In genomic region chr10:72335394-72336258, GRCh38 we compare ENCODE assay signal across 8 cellular contexts. TPM values are rescaled to one million over a fixed set of nuclear protein-coding genes. Genes with fewer than 3 reads are reported as not detected.
A peak's percentile ranks its signal among the peaks of the same experiment; 100 is the strongest.
DNase-seq lines count a peak whose midpoint lies in the region; ATAC-seq and TF ChIP-seq lines count a peak whose summit lies in the region.

No MANE protein-coding gene starts in this region.

- peaks cover 70% of the 10 kb centered on the region for H3K4me1 Mint-ChIP-seq in Calu3 (ENCODE audit: low read depth, unreplicated experiment)

- WGBS in right cardiac atrium, result 39% methylated on average over 20 of the region's 20 CpGs

- peaks cover 41% of the 10 kb centered on the region for H3K4me1 ChIP-seq in right cardiac atrium (ENCODE audit: control insufficient read depth, insufficient read depth, low read length)

- CTCF ChIA-PET in Calu3 (lab: Charles Lee), result interaction anchor here (0.7 to 2.1 kb wide), 6 partner anchors 27 to 287 kb away, joined by 3 to 12 read pairs (median 4); partner anchors contain the start of gene DDIT4

- H3K27ac Mint-ChIP-seq in Calu3 (ENCODE audit: unreplicated experiment), result peak overlapping the region; percentile 91

- H3K27me3 Mint-ChIP-seq in Calu3 (ENCODE audit: unreplicated experiment), result no peaks in the 10 kb centered on the region

- peaks cover 91% of the 10 kb centered on the region for H3K36me3 Mint-ChIP-seq in Calu3 (ENCODE audit: insufficient read depth, unreplicated experiment)

- no peaks in the 10 kb centered on the region for H3K27me3 ChIP-seq in right cardiac atrium (ENCODE audit: control insufficient read depth, insufficient read depth)

- H3K9me3 ChIP-seq in right cardiac atrium (ENCODE audit: control insufficient read depth, low read length), result no peaks in the 10 kb centered on the region

- peak overlapping the region; percentile 38 for H3K4me3 Mint-ChIP-seq in Calu3 (ENCODE audit: low read depth, unreplicated experiment)

- H3K4me3 ChIP-seq in right cardiac atrium (ENCODE audit: low read length), result no peak overlapping the region

- TF ChIP-seq CTCF in Calu3 (IDR thresholded peaks at IDR 0.05; ENCODE audit: unreplicated experiment), result peak; percentile 4

- no TSS peak for BruUV-seq in Calu3 (replicated peaks; lab: Mats Ljungman, UMichigan)

- peak; percentile 33 for ATAC-seq in GM21381 (IDR thresholded peaks at IDR 0.05; ENCODE audit: unreplicated experiment)
- peak; percentile 54 to 55 for ATAC-seq in right cardiac atrium
- ATAC-seq in stimulated activated naive CD8-positive, alpha-beta T cell treated with anti-CD3 and anti-CD28 coated beads, Interleukin-15, Interleukin-2, amounts not matched to agents 100 U/mL and 50 U/mL, for 24 hours, result peak; percentile 14

- peak overlapping the region; percentile 92 for H3K27ac ChIP-seq in right cardiac atrium (ENCODE audit: low read length)

- intact Hi-C loops in Calu3 (cut with micrococcal nuclease; ENCODE audit: unreplicated experiment), result loop anchor here (2.0 to 10.0 kb wide), 6 partner anchors 91 to 438 kb away; no protein-coding TSS in a partner anchor
- intact Hi-C loops in right cardiac atrium (cut with DNase I), result loop anchor here (5.0 to 10.0 kb wide), 8 partner anchors 61 to 371 kb away; partner anchors contain the start of genes ANAPC16 (in 1 of the 4), ASCC1 (in 1 of the 4), CHST3 (in 1 of the 4) and DDIT4 (in 1 of the 4)

- DNase-seq in Calu3 (peak; percentile 57), HT1080 (ENCODE audit: low read depth) (peak; percentile 66), right cardiac atrium (peak; percentile 81 to 91 (median 89)), NCI-H2227 (lab: John Stamatoyannopoulos, UW; ENCODE audit: unreplicated experiment) (no peak), cerebellar nuclear complex (lab: John Stamatoyannopoulos, UW) (no peak)
- peak; percentile 42 for DNase-seq in activated effector memory CD4-positive, alpha-beta T cell treated with Interleukin-2 at 50 U/mL for 16 hours
- DNase-seq in stimulated activated naive CD8-positive, alpha-beta T cell treated with anti-CD3 and anti-CD28 coated beads, Interleukin-15, Interleukin-2, amounts not matched to agents 100 U/mL and 50 U/mL, for 24 hours, result peak; percentile 70

- no peaks in the 10 kb centered on the region for H3K9me3 Mint-ChIP-seq in Calu3 (ENCODE audit: low read depth, unreplicated experiment)

RNA-seq across cellular contexts. Expression of gene DNAJB12, which starts 19.1 kb away (rescaled TPM):
- total RNA-seq in Calu3 (2022) (43.1 and 48.0 TPM in 2 replicates), right cardiac atrium (10 to 100 TPM; 26.9 to 35.0 (median 30.9) TPM)
- 43.8 and 53.5 TPM in 2 replicates for total RNA-seq in HT1080 (2014; rRNA removed; shearing (Covaris generic))
- polyA plus RNA-seq in HT1080 (2015; cell fraction: cytosol; rRNA removed), result 30.4 and 32.9 TPM in 2 replicates
- polyA plus RNA-seq in HT1080 (2015; cell fraction: nucleus; rRNA removed), result 32.7 and 33.9 TPM in 2 replicates
- 25.8 TPM for polyA plus RNA-seq in right cardiac atrium

Comparison
In these comparisons a context has a peak if more than half of its experiments do, and no peak if none do; other contexts are left out.
1. DNase-seq: peak in Calu3 (single experiment), HT1080 (single experiment), activated effector memory CD4-positive, alpha-beta T cell treated with Interleukin-2 at 50 U/mL for 16 hours (single experiment), right cardiac atrium (3 of 3) and stimulated activated naive CD8-positive, alpha-beta T cell treated with anti-CD3 and anti-CD28 coated beads, Interleukin-15, Interleukin-2, amounts not matched to agents 100 U/mL and 50 U/mL, for 24 hours (single experiment); none in NCI-H2227 (single experiment) and cerebellar nuclear complex (0 of 2).
2. Peak in every context shown above with its lines, with median percentiles within 50 percentile points of each other: ATAC-seq.